In genomic region chr11:33723238-33723881, GRCh38 we compare ENCODE assay signal across 8 cellular contexts. TPM values are rescaled to one million over a fixed set of nuclear protein-coding genes. Genes with fewer than 3 reads are reported as not detected.
DNase-seq lines count a peak whose midpoint lies in the region; ATAC-seq, FAIRE-seq and TF ChIP-seq lines count a peak whose summit lies in the region.

No MANE protein-coding gene starts in this region.

- no peaks in the 10 kb centered on the region for H3K9me3 Mint-ChIP-seq in endothelial cell (ENCODE audit: unreplicated experiment)

- peak overlapping the region; percentile 62 for H3K27ac ChIP-seq in neutrophil
- no peak overlapping the region for H3K27ac ChIP-seq in effector memory CD4-positive, alpha-beta T cell (ENCODE audit: insufficient read depth, low read length, poor library complexity, severe bottlenecking)

- H3K27me3 Mint-ChIP-seq in endothelial cell (ENCODE audit: unreplicated experiment), result no peaks in the 10 kb centered on the region

- H3K9me3 ChIP-seq in neutrophil, result no peaks in the 10 kb centered on the region
- no peaks in the 10 kb centered on the region for H3K9me3 ChIP-seq in effector memory CD4-positive, alpha-beta T cell (ENCODE audit: control insufficient read depth, low read length)

- peaks cover 40% of the 10 kb centered on the region for H3K4me1 Mint-ChIP-seq in endothelial cell (ENCODE audit: unreplicated experiment)

- DNase-seq in NCI-H460 (ENCODE audit: extremely low read depth, low read depth) (peak; percentile 60), endothelial cell (ENCODE audit: low spot score) (no peak), GM19239 (ENCODE audit: insufficient read length, low spot score) (no peak), NCI-H2196 treated with DMSO at 0.1 percent for 48 hours (lab: John Stamatoyannopoulos, UW; ENCODE audit: unreplicated experiment) (no peak), HuH-7 (ENCODE audit: low spot score) (no peak)
- no peak for DNase-seq in effector memory CD4-positive, alpha-beta T cell

- TF ChIP-seq CTCF in endothelial cell (IDR thresholded peaks at IDR 0.05; ENCODE audit: unreplicated experiment), result no peak
- no peak for TF ChIP-seq CTCF in neutrophil (IDR thresholded peaks at IDR 0.05)

- no peak for FAIRE-seq in GM19239 (lab: Jason Lieb, UNC)

- H3K4me3 Mint-ChIP-seq in endothelial cell (ENCODE audit: unreplicated experiment), result no peak overlapping the region

- ATAC-seq in GM19395 (IDR thresholded peaks at IDR 0.05; ENCODE audit: unreplicated experiment), result peak; percentile 16

- peak overlapping the region; percentile 80 for H3K27ac Mint-ChIP-seq in endothelial cell (ENCODE audit: unreplicated experiment)

- H3K36me3 ChIP-seq in neutrophil, result peaks cover 40% of the 10 kb centered on the region
- peaks cover 14% of the 10 kb centered on the region for H3K36me3 ChIP-seq in effector memory CD4-positive, alpha-beta T cell (ENCODE audit: control insufficient read depth, insufficient read depth, low read length)

- no peak overlapping the region for H3K4me3 ChIP-seq in neutrophil (ENCODE audit: low read depth in 1 of 2, low read length in 1 of 2)
- no peak overlapping the region for H3K4me3 ChIP-seq in effector memory CD4-positive, alpha-beta T cell (ENCODE audit: insufficient read depth, low read depth, low read length, poor library complexity, severe bottlenecking)

- peaks cover 18% of the 10 kb centered on the region for H3K36me3 Mint-ChIP-seq in endothelial cell (ENCODE audit: low read depth, unreplicated experiment)

- H3K27me3 ChIP-seq in neutrophil, result no peaks in the 10 kb centered on the region
- H3K27me3 ChIP-seq in effector memory CD4-positive, alpha-beta T cell (replicated peaks; ENCODE audit: control insufficient read depth, insufficient read depth, low read length, poor library complexity, severe bottlenecking), result no peaks in the 10 kb centered on the region

- peaks cover 0 to 22% of the 10 kb centered on the region in 2 experiments for H3K4me1 ChIP-seq in neutrophil (ENCODE audit: control insufficient read depth in 1 of 2, insufficient read depth in 1 of 2, low read depth in 1 of 2, low read length in 1 of 2)
- no peaks in the 10 kb centered on the region for H3K4me1 ChIP-seq in effector memory CD4-positive, alpha-beta T cell (ENCODE audit: control insufficient read depth, insufficient read depth, low read length, poor library complexity, severe bottlenecking)

RNA-seq across cellular contexts. Expression of gene CD59, which starts 12.9 kb away (rescaled TPM):
- 45.8 and 62.7 TPM in 2 replicates for total RNA-seq in NCI-H460 (2014; rRNA removed; shearing (Covaris generic))
- 60.5 and 84.5 TPM in 2 replicates for polyA plus RNA-seq in NCI-H460 (2014; cell fraction: nucleus; rRNA removed)
- total RNA-seq in endothelial cell (ENCODE audit: unreplicated experiment), result 101 TPM

RNA-seq across cellular contexts. Expression of gene C11orf91, which starts 22.7 kb away (rescaled TPM):
- total RNA-seq in NCI-H460 (2014; rRNA removed; shearing (Covaris generic)), result not detected in 2 replicates
- polyA plus RNA-seq in NCI-H460 (2014; cell fraction: nucleus; rRNA removed), result not detected in 2 replicates
- not detected for total RNA-seq in endothelial cell (ENCODE audit: unreplicated experiment)

RNA-seq across cellular contexts. Expression of gene FBXO3, which starts 51.0 kb away (rescaled TPM):
- total RNA-seq in NCI-H460 (2014; rRNA removed; shearing (Covaris generic)), result 19.8 and 21.5 TPM in 2 replicates
- polyA plus RNA-seq in NCI-H460 (2014; cell fraction: nucleus; rRNA removed), result 13.2 and 20.5 TPM in 2 replicates
- 22.6 TPM for total RNA-seq in endothelial cell (ENCODE audit: unreplicated experiment)
